ENCODE assay signal across 19 cellular contexts in genomic region chr3:32203854-32204253, GRCh38. TPM values are rescaled to one million over a fixed set of nuclear protein-coding genes. Genes with fewer than 3 reads are reported as not detected.
A peak's percentile ranks its signal among the peaks of the same experiment; 100 is the strongest.
DNase-seq lines count a peak whose midpoint lies in the region; ATAC-seq and TF ChIP-seq lines count a peak whose summit lies in the region.
"Had no signal": no experiment of that assay in that cellular context is flagged by ENCODE, and none has a peak within 500 bp of the region (broad histone marks: within the 10 kb centered on the region; RNA-seq: fewer than 3 reads in every experiment).

No MANE protein-coding gene starts in this region.

- no peak overlapping the region for H3K27ac Mint-ChIP-seq in activated naive CD4-positive, alpha-beta T cell treated with anti-CD3 and anti-CD28 coated beads, Interleukin-2, amount 10 ng/mL, durations not matched to agents 7 days and 5 days
- H3K27ac Mint-ChIP-seq: activated B cell treated with CpG ODN at 0.5 μM for 24 hours, H9 had no signal

- no peak overlapping the region for H3K4me3 ChIP-seq in astrocyte of the spinal cord (ENCODE audit: low read depth, low read length)
- H3K4me3 ChIP-seq: colonic mucosa, suprapubic skin had no signal

- H3K36me3 Mint-ChIP-seq in activated naive CD4-positive, alpha-beta T cell treated with anti-CD3 and anti-CD28 coated beads, Interleukin-2, amount 10 ng/mL, durations not matched to agents 7 days and 5 days: no peaks in the 10 kb centered on the region

- no peak for TF ChIP-seq CTCF in astrocyte of the spinal cord (IDR thresholded peaks at IDR 0.05; ENCODE audit: low read depth, low read length)

- CTCF ChIA-PET in activated naive CD4-positive, alpha-beta T cell treated with anti-CD3 and anti-CD28 coated beads, Interleukin-2, amount 10 ng/mL, durations not matched to agents 7 days and 5 days (lab: Charles Lee): no interaction called here

- H3K4me1 Mint-ChIP-seq in activated naive CD4-positive, alpha-beta T cell treated with anti-CD3 and anti-CD28 coated beads, Interleukin-2, amount 10 ng/mL, durations not matched to agents 7 days and 5 days: no peaks in the 10 kb centered on the region
- H3K4me1 Mint-ChIP-seq: activated B cell treated with CpG ODN at 0.5 μM for 24 hours, H9 had no signal

- in situ Hi-C loops in astrocyte of the spinal cord (cut with HindIII; ENCODE audit: low sequenced_read_pairs): no loop called here

- DNase-seq in Ammon's horn (ENCODE audit: low spot score) (peak; percentile 20), LHCN-M2 (ENCODE audit: low read depth) (peak; percentile 34), astrocyte of the spinal cord (ENCODE audit: low read depth, low spot score) (peak; percentile 52), glomerular visceral epithelial cell (ENCODE audit: extremely low spot score) (peak; percentile 9), D341Med (ENCODE audit: low spot score) (no peak)
- no peak for DNase-seq in effector CD4-positive, alpha-beta T cell
- DNase-seq in activated naive CD4-positive, alpha-beta T cell treated with anti-CD3 and anti-CD28 coated beads, Interleukin-2, amount 10 ng/mL, durations not matched to agents 7 days and 5 days: no peak
- DNase-seq: activated B cell treated with CpG ODN at 0.5 μM for 24 hours; activated CD8-positive, alpha-beta memory T cell treated with anti-CD3 and anti-CD28 coated beads for 24 hours; colonic mucosa; COR-L47; GF-D8; H9; NCI-H187; NCI-H524; right cardiac atrium; stimulated activated CD4-positive, alpha-beta T cell treated with anti-CD3 and anti-CD28 coated beads, Interleukin-1b, Interleukin-23, amount 100 ng/mL, for 48 hours had no signal

- peaks cover 18% of the 10 kb centered on the region for H3K27me3 Mint-ChIP-seq in activated naive CD4-positive, alpha-beta T cell treated with anti-CD3 and anti-CD28 coated beads, Interleukin-2, amount 10 ng/mL, durations not matched to agents 7 days and 5 days

- ATAC-seq in HG03457 (IDR thresholded peaks at IDR 0.05; ENCODE audit: unreplicated experiment): no peak
- ATAC-seq: right cardiac atrium had no signal

- H3K9me3 Mint-ChIP-seq in activated naive CD4-positive, alpha-beta T cell treated with anti-CD3 and anti-CD28 coated beads, Interleukin-2, amount 10 ng/mL, durations not matched to agents 7 days and 5 days: no peaks in the 10 kb centered on the region
- H3K9me3 Mint-ChIP-seq: activated B cell treated with CpG ODN at 0.5 μM for 24 hours, H9 had no signal

- no peak overlapping the region for H3K4me3 Mint-ChIP-seq in activated naive CD4-positive, alpha-beta T cell treated with anti-CD3 and anti-CD28 coated beads, Interleukin-2, amount 10 ng/mL, durations not matched to agents 7 days and 5 days
- H3K4me3 Mint-ChIP-seq: activated B cell treated with CpG ODN at 0.5 μM for 24 hours, H9 had no signal

RNA-seq across cellular contexts. Expression of gene CMTM8, which starts 34.6 kb away (rescaled TPM):
- total RNA-seq in LHCN-M2 (2014; rRNA removed): 7.0 and 7.1 TPM in 2 replicates
- polyA plus RNA-seq in LHCN-M2 (2012): 3.0 TPM

Comparison
In these comparisons a context has a peak if more than half of its experiments do, and no peak if none do; other contexts are left out.
1. DNase-seq: peak in Ammon's horn (single experiment), LHCN-M2 (single experiment), astrocyte of the spinal cord (single experiment) and glomerular visceral epithelial cell (single experiment); none in D341Med (single experiment), effector CD4-positive, alpha-beta T cell (single experiment) and activated naive CD4-positive, alpha-beta T cell treated with anti-CD3 and anti-CD28 coated beads, Interleukin-2, amount 10 ng/mL, durations not matched to agents 7 days and 5 days (single experiment).